1 cellular context compared by ENCODE assay signal in the genomic region with DNA sequence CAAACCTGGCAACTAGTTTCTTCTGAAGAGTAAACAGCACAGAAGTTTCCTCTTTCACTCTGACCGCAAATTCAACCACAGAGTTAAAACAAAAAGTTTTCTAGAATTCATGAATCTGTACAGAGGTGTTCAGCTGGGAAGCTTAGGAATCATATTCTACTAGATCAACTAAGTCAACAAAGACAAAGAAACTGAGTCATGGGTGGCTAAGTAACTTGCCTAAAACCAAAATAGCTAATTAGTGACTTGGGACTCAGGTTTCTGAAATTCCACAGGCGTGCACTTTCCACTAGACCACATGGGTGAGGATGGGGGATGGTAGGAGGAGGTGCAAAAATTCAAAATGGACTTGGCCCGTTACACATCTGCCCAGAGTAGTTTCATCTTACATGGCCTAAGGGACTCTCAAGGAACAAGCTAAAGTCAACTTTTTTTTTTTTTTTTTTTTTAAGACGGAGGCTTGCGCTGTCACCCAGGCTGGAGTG.
TF ChIP-seq lines count a peak whose summit lies in the region.

No MANE protein-coding gene starts in this region.

TF ChIP-seq in HEK293, 187 proteins besides CTCF, POLR2A, EP300 and RAD21 (continued from another document):
- TF ChIP-seq, protein P1, sequence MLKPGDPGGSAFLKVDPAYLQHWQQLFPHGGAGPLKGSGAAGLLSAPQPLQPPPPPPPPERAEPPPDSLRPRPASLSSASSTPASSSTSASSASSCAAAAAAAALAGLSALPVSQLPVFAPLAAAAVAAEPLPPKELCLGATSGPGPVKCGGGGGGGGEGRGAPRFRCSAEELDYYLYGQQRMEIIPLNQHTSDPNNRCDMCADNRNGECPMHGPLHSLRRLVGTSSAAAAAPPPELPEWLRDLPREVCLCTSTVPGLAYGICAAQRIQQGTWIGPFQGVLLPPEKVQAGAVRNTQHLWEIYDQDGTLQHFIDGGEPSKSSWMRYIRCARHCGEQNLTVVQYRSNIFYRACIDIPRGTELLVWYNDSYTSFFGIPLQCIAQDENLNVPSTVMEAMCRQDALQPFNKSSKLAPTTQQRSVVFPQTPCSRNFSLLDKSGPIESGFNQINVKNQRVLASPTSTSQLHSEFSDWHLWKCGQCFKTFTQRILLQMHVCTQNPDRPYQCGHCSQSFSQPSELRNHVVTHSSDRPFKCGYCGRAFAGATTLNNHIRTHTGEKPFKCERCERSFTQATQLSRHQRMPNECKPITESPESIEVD (tag by site-specific recombination; IDR thresholded peaks at IDR 0.05), result peak; percentile 60
- TF ChIP-seq, protein P2, sequence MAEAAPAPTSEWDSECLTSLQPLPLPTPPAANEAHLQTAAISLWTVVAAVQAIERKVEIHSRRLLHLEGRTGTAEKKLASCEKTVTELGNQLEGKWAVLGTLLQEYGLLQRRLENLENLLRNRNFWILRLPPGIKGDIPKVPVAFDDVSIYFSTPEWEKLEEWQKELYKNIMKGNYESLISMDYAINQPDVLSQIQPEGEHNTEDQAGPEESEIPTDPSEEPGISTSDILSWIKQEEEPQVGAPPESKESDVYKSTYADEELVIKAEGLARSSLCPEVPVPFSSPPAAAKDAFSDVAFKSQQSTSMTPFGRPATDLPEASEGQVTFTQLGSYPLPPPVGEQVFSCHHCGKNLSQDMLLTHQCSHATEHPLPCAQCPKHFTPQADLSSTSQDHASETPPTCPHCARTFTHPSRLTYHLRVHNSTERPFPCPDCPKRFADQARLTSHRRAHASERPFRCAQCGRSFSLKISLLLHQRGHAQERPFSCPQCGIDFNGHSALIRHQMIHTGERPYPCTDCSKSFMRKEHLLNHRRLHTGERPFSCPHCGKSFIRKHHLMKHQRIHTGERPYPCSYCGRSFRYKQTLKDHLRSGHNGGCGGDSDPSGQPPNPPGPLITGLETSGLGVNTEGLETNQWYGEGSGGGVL (tag by site-specific recombination; IDR thresholded peaks at IDR 0.05), result no peak
- TF ChIP-seq ZNF561 (tag by site-specific recombination; IDR thresholded peaks at IDR 0.05; ENCODE audit: borderline replicate concordance) (peak; percentile 28; the same call in 1 of the 2 replicates), ZNF660 (tag by site-specific recombination; IDR thresholded peaks at IDR 0.05) (no peak), ZNF202 (tag by site-specific recombination; IDR thresholded peaks at IDR 0.05; ENCODE audit: borderline replicate concordance) (no peak), ZNF514 (tag by site-specific recombination; IDR thresholded peaks at IDR 0.05) (no peak), ZNF132 (tag by site-specific recombination; IDR thresholded peaks at IDR 0.05; ENCODE audit: borderline replicate concordance) (no peak), ZNF10 (tag by site-specific recombination; IDR thresholded peaks at IDR 0.05) (no peak), ZNF138 (tag by site-specific recombination; IDR thresholded peaks at IDR 0.05; ENCODE audit: borderline replicate concordance) (no peak), SCRT1 (tag by site-specific recombination; IDR thresholded peaks at IDR 0.05; ENCODE audit: borderline replicate concordance) (0 out of 2 replicates have a peak, but pooled peaks have one; percentile 30), ZNF629 (tag by site-specific recombination; IDR thresholded peaks at IDR 0.05) (0 out of 2 replicates have a peak, but pooled peaks have one; percentile 39), ZNF221 (tag by site-specific recombination; IDR thresholded peaks at IDR 0.05; ENCODE audit: borderline replicate concordance) (no peak), ZNF48 (tag by site-specific recombination; IDR thresholded peaks at IDR 0.05) (no peak), ZNF248 (tag by site-specific recombination; IDR thresholded peaks at IDR 0.05) (no peak), ZNF175 (tag by site-specific recombination; IDR thresholded peaks at IDR 0.05) (no peak), PRDM1 (tag by site-specific recombination; IDR thresholded peaks at IDR 0.05) (no peak), ZNF121 (tag by site-specific recombination; IDR thresholded peaks at IDR 0.05) (no peak), ZNF114 (tag by site-specific recombination; IDR thresholded peaks at IDR 0.05) (no peak), ZNF214 (tag by site-specific recombination; IDR thresholded peaks at IDR 0.05; ENCODE audit: borderline replicate concordance) (no peak), ZNF311 (tag by site-specific recombination; IDR thresholded peaks at IDR 0.05; ENCODE audit: borderline replicate concordance) (no peak), ZFP37 (tag by site-specific recombination; IDR thresholded peaks at IDR 0.05) (no peak)
- TF ChIP-seq, protein P3, sequence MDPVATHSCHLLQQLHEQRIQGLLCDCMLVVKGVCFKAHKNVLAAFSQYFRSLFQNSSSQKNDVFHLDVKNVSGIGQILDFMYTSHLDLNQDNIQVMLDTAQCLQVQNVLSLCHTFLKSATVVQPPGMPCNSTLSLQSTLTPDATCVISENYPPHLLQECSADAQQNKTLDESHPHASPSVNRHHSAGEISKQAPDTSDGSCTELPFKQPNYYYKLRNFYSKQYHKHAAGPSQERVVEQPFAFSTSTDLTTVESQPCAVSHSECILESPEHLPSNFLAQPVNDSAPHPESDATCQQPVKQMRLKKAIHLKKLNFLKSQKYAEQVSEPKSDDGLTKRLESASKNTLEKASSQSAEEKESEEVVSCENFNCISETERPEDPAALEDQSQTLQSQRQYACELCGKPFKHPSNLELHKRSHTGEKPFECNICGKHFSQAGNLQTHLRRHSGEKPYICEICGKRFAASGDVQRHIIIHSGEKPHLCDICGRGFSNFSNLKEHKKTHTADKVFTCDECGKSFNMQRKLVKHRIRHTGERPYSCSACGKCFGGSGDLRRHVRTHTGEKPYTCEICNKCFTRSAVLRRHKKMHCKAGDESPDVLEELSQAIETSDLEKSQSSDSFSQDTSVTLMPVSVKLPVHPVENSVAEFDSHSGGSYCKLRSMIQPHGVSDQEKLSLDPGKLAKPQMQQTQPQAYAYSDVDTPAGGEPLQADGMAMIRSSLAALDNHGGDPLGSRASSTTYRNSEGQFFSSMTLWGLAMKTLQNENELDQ (tag by site-specific recombination; IDR thresholded peaks at IDR 0.05; ENCODE audit: low read depth), result no peak
- TF ChIP-seq, protein P4, sequence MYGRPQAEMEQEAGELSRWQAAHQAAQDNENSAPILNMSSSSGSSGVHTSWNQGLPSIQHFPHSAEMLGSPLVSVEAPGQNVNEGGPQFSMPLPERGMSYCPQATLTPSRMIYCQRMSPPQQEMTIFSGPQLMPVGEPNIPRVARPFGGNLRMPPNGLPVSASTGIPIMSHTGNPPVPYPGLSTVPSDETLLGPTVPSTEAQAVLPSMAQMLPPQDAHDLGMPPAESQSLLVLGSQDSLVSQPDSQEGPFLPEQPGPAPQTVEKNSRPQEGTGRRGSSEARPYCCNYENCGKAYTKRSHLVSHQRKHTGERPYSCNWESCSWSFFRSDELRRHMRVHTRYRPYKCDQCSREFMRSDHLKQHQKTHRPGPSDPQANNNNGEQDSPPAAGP (tag by site-specific recombination; IDR thresholded peaks at IDR 0.05), result no peak
- TF ChIP-seq, protein P5, sequence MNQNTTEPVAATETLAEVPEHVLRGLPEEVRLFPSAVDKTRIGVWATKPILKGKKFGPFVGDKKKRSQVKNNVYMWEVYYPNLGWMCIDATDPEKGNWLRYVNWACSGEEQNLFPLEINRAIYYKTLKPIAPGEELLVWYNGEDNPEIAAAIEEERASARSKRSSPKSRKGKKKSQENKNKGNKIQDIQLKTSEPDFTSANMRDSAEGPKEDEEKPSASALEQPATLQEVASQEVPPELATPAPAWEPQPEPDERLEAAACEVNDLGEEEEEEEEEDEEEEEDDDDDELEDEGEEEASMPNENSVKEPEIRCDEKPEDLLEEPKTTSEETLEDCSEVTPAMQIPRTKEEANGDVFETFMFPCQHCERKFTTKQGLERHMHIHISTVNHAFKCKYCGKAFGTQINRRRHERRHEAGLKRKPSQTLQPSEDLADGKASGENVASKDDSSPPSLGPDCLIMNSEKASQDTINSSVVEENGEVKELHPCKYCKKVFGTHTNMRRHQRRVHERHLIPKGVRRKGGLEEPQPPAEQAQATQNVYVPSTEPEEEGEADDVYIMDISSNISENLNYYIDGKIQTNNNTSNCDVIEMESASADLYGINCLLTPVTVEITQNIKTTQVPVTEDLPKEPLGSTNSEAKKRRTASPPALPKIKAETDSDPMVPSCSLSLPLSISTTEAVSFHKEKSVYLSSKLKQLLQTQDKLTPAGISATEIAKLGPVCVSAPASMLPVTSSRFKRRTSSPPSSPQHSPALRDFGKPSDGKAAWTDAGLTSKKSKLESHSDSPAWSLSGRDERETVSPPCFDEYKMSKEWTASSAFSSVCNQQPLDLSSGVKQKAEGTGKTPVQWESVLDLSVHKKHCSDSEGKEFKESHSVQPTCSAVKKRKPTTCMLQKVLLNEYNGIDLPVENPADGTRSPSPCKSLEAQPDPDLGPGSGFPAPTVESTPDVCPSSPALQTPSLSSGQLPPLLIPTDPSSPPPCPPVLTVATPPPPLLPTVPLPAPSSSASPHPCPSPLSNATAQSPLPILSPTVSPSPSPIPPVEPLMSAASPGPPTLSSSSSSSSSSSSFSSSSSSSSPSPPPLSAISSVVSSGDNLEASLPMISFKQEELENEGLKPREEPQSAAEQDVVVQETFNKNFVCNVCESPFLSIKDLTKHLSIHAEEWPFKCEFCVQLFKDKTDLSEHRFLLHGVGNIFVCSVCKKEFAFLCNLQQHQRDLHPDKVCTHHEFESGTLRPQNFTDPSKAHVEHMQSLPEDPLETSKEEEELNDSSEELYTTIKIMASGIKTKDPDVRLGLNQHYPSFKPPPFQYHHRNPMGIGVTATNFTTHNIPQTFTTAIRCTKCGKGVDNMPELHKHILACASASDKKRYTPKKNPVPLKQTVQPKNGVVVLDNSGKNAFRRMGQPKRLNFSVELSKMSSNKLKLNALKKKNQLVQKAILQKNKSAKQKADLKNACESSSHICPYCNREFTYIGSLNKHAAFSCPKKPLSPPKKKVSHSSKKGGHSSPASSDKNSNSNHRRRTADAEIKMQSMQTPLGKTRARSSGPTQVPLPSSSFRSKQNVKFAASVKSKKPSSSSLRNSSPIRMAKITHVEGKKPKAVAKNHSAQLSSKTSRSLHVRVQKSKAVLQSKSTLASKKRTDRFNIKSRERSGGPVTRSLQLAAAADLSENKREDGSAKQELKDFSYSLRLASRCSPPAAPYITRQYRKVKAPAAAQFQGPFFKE (tag by site-specific recombination; IDR thresholded peaks at IDR 0.05; ENCODE audit: borderline replicate concordance), result no peak
- TF ChIP-seq, protein P6, sequence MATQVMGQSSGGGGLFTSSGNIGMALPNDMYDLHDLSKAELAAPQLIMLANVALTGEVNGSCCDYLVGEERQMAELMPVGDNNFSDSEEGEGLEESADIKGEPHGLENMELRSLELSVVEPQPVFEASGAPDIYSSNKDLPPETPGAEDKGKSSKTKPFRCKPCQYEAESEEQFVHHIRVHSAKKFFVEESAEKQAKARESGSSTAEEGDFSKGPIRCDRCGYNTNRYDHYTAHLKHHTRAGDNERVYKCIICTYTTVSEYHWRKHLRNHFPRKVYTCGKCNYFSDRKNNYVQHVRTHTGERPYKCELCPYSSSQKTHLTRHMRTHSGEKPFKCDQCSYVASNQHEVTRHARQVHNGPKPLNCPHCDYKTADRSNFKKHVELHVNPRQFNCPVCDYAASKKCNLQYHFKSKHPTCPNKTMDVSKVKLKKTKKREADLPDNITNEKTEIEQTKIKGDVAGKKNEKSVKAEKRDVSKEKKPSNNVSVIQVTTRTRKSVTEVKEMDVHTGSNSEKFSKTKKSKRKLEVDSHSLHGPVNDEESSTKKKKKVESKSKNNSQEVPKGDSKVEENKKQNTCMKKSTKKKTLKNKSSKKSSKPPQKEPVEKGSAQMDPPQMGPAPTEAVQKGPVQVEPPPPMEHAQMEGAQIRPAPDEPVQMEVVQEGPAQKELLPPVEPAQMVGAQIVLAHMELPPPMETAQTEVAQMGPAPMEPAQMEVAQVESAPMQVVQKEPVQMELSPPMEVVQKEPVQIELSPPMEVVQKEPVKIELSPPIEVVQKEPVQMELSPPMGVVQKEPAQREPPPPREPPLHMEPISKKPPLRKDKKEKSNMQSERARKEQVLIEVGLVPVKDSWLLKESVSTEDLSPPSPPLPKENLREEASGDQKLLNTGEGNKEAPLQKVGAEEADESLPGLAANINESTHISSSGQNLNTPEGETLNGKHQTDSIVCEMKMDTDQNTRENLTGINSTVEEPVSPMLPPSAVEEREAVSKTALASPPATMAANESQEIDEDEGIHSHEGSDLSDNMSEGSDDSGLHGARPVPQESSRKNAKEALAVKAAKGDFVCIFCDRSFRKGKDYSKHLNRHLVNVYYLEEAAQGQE (tag by site-specific recombination; IDR thresholded peaks at IDR 0.05), result no peak
- TF ChIP-seq, protein P7, sequence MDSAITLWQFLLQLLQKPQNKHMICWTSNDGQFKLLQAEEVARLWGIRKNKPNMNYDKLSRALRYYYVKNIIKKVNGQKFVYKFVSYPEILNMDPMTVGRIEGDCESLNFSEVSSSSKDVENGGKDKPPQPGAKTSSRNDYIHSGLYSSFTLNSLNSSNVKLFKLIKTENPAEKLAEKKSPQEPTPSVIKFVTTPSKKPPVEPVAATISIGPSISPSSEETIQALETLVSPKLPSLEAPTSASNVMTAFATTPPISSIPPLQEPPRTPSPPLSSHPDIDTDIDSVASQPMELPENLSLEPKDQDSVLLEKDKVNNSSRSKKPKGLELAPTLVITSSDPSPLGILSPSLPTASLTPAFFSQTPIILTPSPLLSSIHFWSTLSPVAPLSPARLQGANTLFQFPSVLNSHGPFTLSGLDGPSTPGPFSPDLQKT (IDR thresholded peaks at IDR 0.05; ENCODE audit: borderline replicate concordance, low read depth, low read length), result no peak
